In genomic region chr15:51367322-51367976, GRCh38 we compare ENCODE assay signal across 2 cellular contexts.
TF ChIP-seq lines count a peak whose summit lies in the region.

No MANE protein-coding gene starts in this region.

TF ChIP-seq in A549, 52 proteins besides CTCF, POLR2A, EP300 and RAD21:
- no peak for TF ChIP-seq ATOH8 (CRISPR knock-in tag; IDR thresholded peaks at IDR 0.05; ENCODE audit: low read depth)
- no peak for TF ChIP-seq HOXA7 (CRISPR knock-in tag; IDR thresholded peaks at IDR 0.05)
- TF ChIP-seq HDAC2 (IDR thresholded peaks at IDR 0.05) = no peak
- no peak for TF ChIP-seq KDM5A (IDR thresholded peaks at IDR 0.05)
- no peak for TF ChIP-seq SREBF2 (IDR thresholded peaks at IDR 0.05)
- TF ChIP-seq CHD2 (IDR thresholded peaks at IDR 0.05; ENCODE audit: low read length, partially characterized antibody) = no peak
- TF ChIP-seq ZSCAN20 (CRISPR knock-in tag; IDR thresholded peaks at IDR 0.05) = no peak

TF ChIP-seq in IMR-90, 13 proteins besides CTCF, POLR2A, EP300 and RAD21:
- TF ChIP-seq MAZ (IDR thresholded peaks at IDR 0.05; ENCODE audit: borderline replicate concordance, low read depth, low read length) (no peak), MXI1 (IDR thresholded peaks at IDR 0.05; ENCODE audit: borderline replicate concordance, low read depth, low read length) (no peak), SMC3 (IDR thresholded peaks at IDR 0.05; ENCODE audit: low read depth, low read length) (no peak), ELK1 (IDR thresholded peaks at IDR 0.05; ENCODE audit: borderline replicate concordance, low read depth, low read length) (no peak), CHD1 (IDR thresholded peaks at IDR 0.05; ENCODE audit: low read depth, low read length) (no peak), RFX5 (IDR thresholded peaks at IDR 0.05; ENCODE audit: low read depth, low read length) (no peak), BHLHE40 (IDR thresholded peaks at IDR 0.05; ENCODE audit: low read depth, low read length) (no peak), USF2 (IDR thresholded peaks at IDR 0.05; ENCODE audit: low read depth, low read length) (no peak), FOS (IDR thresholded peaks at IDR 0.05; ENCODE audit: low read depth, low read length) (no peak), RCOR1 (IDR thresholded peaks at IDR 0.05; ENCODE audit: insufficient replicate concordance, low read length) (no peak), NFE2L2 (IDR thresholded peaks at IDR 0.05; ENCODE audit: low read depth, low read length) (no peak), MAFK (IDR thresholded peaks at IDR 0.05; ENCODE audit: low read depth, low read length) (no peak)
TF ChIP-seq in IMR-90: peak in this region for 0.
